8 cellular contexts compared by ENCODE assay signal in genomic region chr10:31319602-31320178, GRCh38. TPM values are rescaled to one million over a fixed set of nuclear protein-coding genes. Genes with fewer than 3 reads are reported as not detected.
DNase-seq lines count a peak whose midpoint lies in the region; ATAC-seq and TF ChIP-seq lines count a peak whose summit lies in the region.

No MANE protein-coding gene starts in this region.

- peaks cover 4% of the 10 kb centered on the region for H3K79me2 ChIP-seq in mammary epithelial cell (ENCODE audit: insufficient read depth, low read length)

- H3K36me3 ChIP-seq in MG63 (peaks cover 2% of the 10 kb centered on the region; the same call in 1 of the 2 replicates), mammary epithelial cell (ENCODE audit: insufficient read depth, low read length) (no peaks in the 10 kb centered on the region), right lobe of liver (no peaks in the 10 kb centered on the region), thymus (ENCODE audit: control insufficient read depth, insufficient read depth) (no peaks in the 10 kb centered on the region)

- H4K20me1 ChIP-seq in mammary epithelial cell (ENCODE audit: insufficient read depth, low read length) = no peaks in the 10 kb centered on the region

- no peak for TF ChIP-seq CTCF in CD4-positive, alpha-beta T cell (IDR thresholded peaks at IDR 0.05)
- TF ChIP-seq CTCF in mammary epithelial cell (conservative IDR thresholded peaks at IDR 0.05 in 1 of 2, IDR thresholded peaks at IDR 0.05 in 1 of 2; ENCODE audit: extremely low read depth in 1 of 2, insufficient read depth in 1 of 2, low read depth in 1 of 2, low read length in 2 of 2) (no peak), right lobe of liver (IDR thresholded peaks at IDR 0.05) (no peak)

- TF ChIP-seq POLR2A in right lobe of liver (IDR thresholded peaks at IDR 0.05) = no peak

- WGBS in mammary epithelial cell (ENCODE audit: low coverage, missing lambda C conversion rate) = no CpG with 5 or more reads among the region's 89 CpGs
- WGBS in right lobe of liver (ENCODE audit: insufficient coverage, low coverage, low lambda C conversion rate, missing lambda C conversion rate) = 0% methylated on average over 13 of the region's 89 CpGs
- under 1% methylated on average over 89 of the region's 89 CpGs for WGBS in thymus

- CTCF ChIA-PET in CD4-positive, alpha-beta T cell (lab: Charles Lee) = no interaction called here
- CTCF ChIA-PET in mammary epithelial cell (lab: Charles Lee; ENCODE audit: low non-redundant PET) = no interaction called here

- H3K9me3 ChIP-seq in CD4-positive, alpha-beta T cell (ENCODE audit: control insufficient read depth, low read length) = no peaks in the 10 kb centered on the region
- H3K9me3 ChIP-seq in MG63 = no peaks in the 10 kb centered on the region
- no peaks in the 10 kb centered on the region for H3K9me3 ChIP-seq in mammary epithelial cell (replicated peaks; ENCODE audit: insufficient read depth, low read length)
- no peaks in the 10 kb centered on the region for H3K9me3 ChIP-seq in right lobe of liver
- no peaks in the 10 kb centered on the region for H3K9me3 ChIP-seq in thymus (ENCODE audit: control insufficient read depth)

- H3K27me3 ChIP-seq in CD4-positive, alpha-beta T cell (ENCODE audit: control insufficient read depth, insufficient read depth, low read length) = no peaks in the 10 kb centered on the region
- H3K27me3 ChIP-seq in MG63 (no peaks in the 10 kb centered on the region), mammary epithelial cell (ENCODE audit: insufficient read depth, low read length) (peaks cover 26% of the 10 kb centered on the region), right lobe of liver (no peaks in the 10 kb centered on the region), thymus (ENCODE audit: control insufficient read depth, insufficient read depth) (no peaks in the 10 kb centered on the region)

- peak overlapping the region; percentile 98 for H3K27ac ChIP-seq in CD4-positive, alpha-beta T cell (ENCODE audit: low read depth, low read length)
- H3K27ac ChIP-seq in mammary epithelial cell (ENCODE audit: insufficient read depth, low read depth, low read length) = no peak overlapping the region
- peak overlapping the region; percentile 93 to 97 (median 96) for H3K27ac ChIP-seq in right lobe of liver
- H3K27ac ChIP-seq in thymus (ENCODE audit: low read depth) = peak overlapping the region; percentile 100

- peak overlapping the region; percentile 87 for H2AFZ ChIP-seq in mammary epithelial cell (ENCODE audit: low read depth, low read length)

- H3K4me3 ChIP-seq in MG63 (peak overlapping the region; percentile 96), mammary epithelial cell (replicated peaks in 1 of 3; ENCODE audit: insufficient read depth in 1 of 3, low read depth in 2 of 3, low read length in 3 of 3) (peak overlapping the region; percentile 76 to 98 (median 91)), right lobe of liver (peak overlapping the region; percentile 87 to 96 (median 88)), thymus (ENCODE audit: low read length) (peak overlapping the region; percentile 92)

- peaks cover 52% of the 10 kb centered on the region for H3K4me1 Mint-ChIP-seq in CD4-positive, alpha-beta T cell (ENCODE audit: low read depth)

- no peak overlapping the region for H3K9ac ChIP-seq in mammary epithelial cell (ENCODE audit: insufficient read depth, low read length)

- POLR2A ChIA-PET in CD4-positive, alpha-beta T cell (lab: Charles Lee) = interaction anchor here (0.6 to 4.7 kb wide), 4 partner anchors 10 to 531 kb away, joined by 3 to 27 read pairs (median 4); partner anchors contain the start of gene ZNF438

- no TSS peak for BruUV-seq in mammary epithelial cell (replicated peaks; lab: Mats Ljungman, UMichigan)

- H3K27me3 Mint-ChIP-seq in CD4-positive, alpha-beta T cell = no peaks in the 10 kb centered on the region

- DNase-seq in CD4-positive, alpha-beta T cell = peak in 5 of 10 experiments; percentile 0 to 16 (median 9)
- DNase-seq in MG63 (peak; percentile 27), mammary epithelial cell (no peak), right lobe of liver (no peak), mesenteric fat pad (ENCODE audit: low spot score) (no peak)

- in situ Hi-C loops in mammary epithelial cell (cut with MboI; ENCODE audit: low sequenced_read_pairs in 2 of 2) = no loop called here

- peak overlapping the region; percentile 98 for H3K4me3 Mint-ChIP-seq in CD4-positive, alpha-beta T cell

- H3K4me1 ChIP-seq in mammary epithelial cell (ENCODE audit: insufficient read depth, low read length) (peaks cover 21% of the 10 kb centered on the region), right lobe of liver (peaks cover 0 to 22% (median 0%) of the 10 kb centered on the region in 4 donors), thymus (ENCODE audit: control insufficient read depth, insufficient read depth, low read length) (peaks cover 10% of the 10 kb centered on the region)

- intact Hi-C loops in CD4-positive, alpha-beta T cell (cut with DNase I, micrococcal nuclease) = loop anchor here (2.0 to 10.0 kb wide), 11 partner anchors 29 to 615 kb away; partner anchors contain the start of genes ARHGAP12 (in 1 of the 2) and ZNF438 (in 1 of the 2)
- intact Hi-C loops in mammary epithelial cell (cut with micrococcal nuclease) (loop anchor here (1.0 to 10.0 kb wide), 6 partner anchors 33 to 565 kb away; no protein-coding TSS in a partner anchor), right lobe of liver (cut with DNase I) (no loop called here)

- peak overlapping the region; percentile 94 for H3K27ac Mint-ChIP-seq in CD4-positive, alpha-beta T cell

- H3K9me3 Mint-ChIP-seq in CD4-positive, alpha-beta T cell = no peaks in the 10 kb centered on the region

- no peak for ATAC-seq in CD4-positive, alpha-beta T cell (ENCODE audit: poor library complexity)
- ATAC-seq in GM21447 (IDR thresholded peaks at IDR 0.05; ENCODE audit: unreplicated experiment) = peak; percentile 9
- ATAC-seq in right lobe of liver = peak in 2 of 4 donors; percentile 1 to 7
- ATAC-seq in GM21367 (IDR thresholded peaks at IDR 0.05; ENCODE audit: unreplicated experiment) = no peak

- dilution Hi-C loops in mammary epithelial cell (cut with HindIII; ENCODE audit: low sequenced_read_pairs) = no loop called here

- H3K36me3 Mint-ChIP-seq in CD4-positive, alpha-beta T cell (ENCODE audit: low read depth) = peaks cover 29% of the 10 kb centered on the region

- peak overlapping the region; percentile 99 for H3K4me2 ChIP-seq in mammary epithelial cell (ENCODE audit: insufficient read depth, low read depth, low read length)

RNA-seq across cellular contexts. Expression of gene ZEB1, which starts 0.7 kb away (rescaled TPM):
- 100 to 1,000 TPM; 132 to 134 TPM for total RNA-seq in CD4-positive, alpha-beta T cell
- 21.7 and 32.4 TPM in 2 replicates for total RNA-seq in MG63 (2014; rRNA removed; shearing (Covaris generic); ENCODE audit: low replicate concordance)
- total RNA-seq in mammary epithelial cell (1 to 10 TPM; 1.2 to 1.3 TPM), right lobe of liver (10 to 100 TPM in 5 of 6 experiments, 1 to 10 TPM in 1; 10.0 to 17.6 (median 13.6) TPM), mesenteric fat pad (89.1 TPM)
- polyA plus RNA-seq in mammary epithelial cell (0.20 TPM), thymus (17.8 TPM)
- polyA minus RNA-seq in mammary epithelial cell = not detected

Comparison
In these comparisons a context has a peak if more than half of its experiments do, and no peak if none do; other contexts are left out.
1. intact Hi-C loops: an anchor here in CD4-positive, alpha-beta T cell (2.0 to 10.0 kb wide) and mammary epithelial cell (1.0 to 10.0 kb wide); none called in right lobe of liver.